1 cellular context compared by ENCODE assay signal in the genomic region with DNA sequence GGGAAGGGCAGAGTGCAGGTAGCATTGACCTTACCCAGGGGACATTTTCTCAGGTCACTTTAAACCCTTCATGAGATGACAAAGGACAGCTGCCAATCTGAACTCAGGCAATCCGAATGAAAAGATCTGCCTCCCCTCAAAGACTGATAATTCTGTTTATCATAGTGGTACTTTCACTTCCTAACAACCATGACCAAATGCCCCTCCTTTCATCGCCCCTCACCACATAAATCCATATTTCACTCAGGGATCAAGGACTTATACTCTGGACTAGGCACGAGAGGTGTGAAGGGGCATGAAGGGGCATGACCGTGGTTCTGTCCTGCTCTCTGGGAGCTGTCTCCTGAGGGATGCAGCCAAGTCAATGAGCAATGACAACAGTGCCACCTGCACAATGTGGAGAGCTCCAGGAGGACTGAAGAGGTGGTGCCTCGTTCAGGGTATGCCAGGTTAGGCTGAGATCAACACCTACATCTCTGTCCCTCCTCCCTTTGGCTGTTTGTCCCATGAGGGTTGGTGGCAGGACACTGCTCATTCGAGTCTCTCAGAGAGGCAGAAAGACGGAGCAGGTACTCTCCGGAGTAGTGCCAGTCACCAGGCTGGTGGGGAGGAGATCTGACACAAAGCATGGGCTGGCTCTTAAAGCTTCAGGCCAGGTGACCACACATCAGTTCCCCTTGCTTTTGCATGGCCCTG.
TF ChIP-seq lines count a peak whose summit lies in the region.

No MANE protein-coding gene starts in this region.

TF ChIP-seq in GM12878, 131 proteins besides CTCF, POLR2A, EP300 and RAD21 (continued from another document and continues in another):
- TF ChIP-seq, protein P1, sequence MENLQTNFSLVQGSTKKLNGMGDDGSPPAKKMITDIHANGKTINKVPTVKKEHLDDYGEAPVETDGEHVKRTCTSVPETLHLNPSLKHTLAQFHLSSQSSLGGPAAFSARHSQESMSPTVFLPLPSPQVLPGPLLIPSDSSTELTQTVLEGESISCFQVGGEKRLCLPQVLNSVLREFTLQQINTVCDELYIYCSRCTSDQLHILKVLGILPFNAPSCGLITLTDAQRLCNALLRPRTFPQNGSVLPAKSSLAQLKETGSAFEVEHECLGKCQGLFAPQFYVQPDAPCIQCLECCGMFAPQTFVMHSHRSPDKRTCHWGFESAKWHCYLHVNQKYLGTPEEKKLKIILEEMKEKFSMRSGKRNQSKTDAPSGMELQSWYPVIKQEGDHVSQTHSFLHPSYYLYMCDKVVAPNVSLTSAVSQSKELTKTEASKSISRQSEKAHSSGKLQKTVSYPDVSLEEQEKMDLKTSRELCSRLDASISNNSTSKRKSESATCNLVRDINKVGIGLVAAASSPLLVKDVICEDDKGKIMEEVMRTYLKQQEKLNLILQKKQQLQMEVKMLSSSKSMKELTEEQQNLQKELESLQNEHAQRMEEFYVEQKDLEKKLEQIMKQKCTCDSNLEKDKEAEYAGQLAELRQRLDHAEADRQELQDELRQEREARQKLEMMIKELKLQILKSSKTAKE (IDR thresholded peaks at IDR 0.05; ENCODE audit: low read depth, poor library complexity, severe bottlenecking): no peak
- no peak for TF ChIP-seq SIN3A (IDR thresholded peaks at IDR 0.05; ENCODE audit: low read depth, low read length)
- TF ChIP-seq, protein P2, sequence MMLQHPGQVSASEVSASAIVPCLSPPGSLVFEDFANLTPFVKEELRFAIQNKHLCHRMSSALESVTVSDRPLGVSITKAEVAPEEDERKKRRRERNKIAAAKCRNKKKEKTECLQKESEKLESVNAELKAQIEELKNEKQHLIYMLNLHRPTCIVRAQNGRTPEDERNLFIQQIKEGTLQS (IDR thresholded peaks at IDR 0.05; ENCODE audit: borderline replicate concordance, extremely low read depth, low read depth, low read length): no peak
- TF ChIP-seq FOXM1 (IDR thresholded peaks at IDR 0.05; ENCODE audit: low read depth, low read length): peak; percentile 55; the same call in 1 of the 2 replicates
- TF ChIP-seq SUZ12 (IDR thresholded peaks at IDR 0.05; ENCODE audit: unreplicated experiment): no peak
- no peak for TF ChIP-seq CHD4 (IDR thresholded peaks at IDR 0.05)
- TF ChIP-seq ZNF24 (IDR thresholded peaks at IDR 0.05): no peak
- TF ChIP-seq, protein P3, sequence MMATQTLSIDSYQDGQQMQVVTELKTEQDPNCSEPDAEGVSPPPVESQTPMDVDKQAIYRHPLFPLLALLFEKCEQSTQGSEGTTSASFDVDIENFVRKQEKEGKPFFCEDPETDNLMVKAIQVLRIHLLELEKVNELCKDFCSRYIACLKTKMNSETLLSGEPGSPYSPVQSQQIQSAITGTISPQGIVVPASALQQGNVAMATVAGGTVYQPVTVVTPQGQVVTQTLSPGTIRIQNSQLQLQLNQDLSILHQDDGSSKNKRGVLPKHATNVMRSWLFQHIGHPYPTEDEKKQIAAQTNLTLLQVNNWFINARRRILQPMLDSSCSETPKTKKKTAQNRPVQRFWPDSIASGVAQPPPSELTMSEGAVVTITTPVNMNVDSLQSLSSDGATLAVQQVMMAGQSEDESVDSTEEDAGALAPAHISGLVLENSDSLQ (IDR thresholded peaks at IDR 0.05): peak; percentile 27; the same call in 1 of the 2 replicates
- no peak for TF ChIP-seq ZNF622 (IDR thresholded peaks at IDR 0.05)
- no peak for TF ChIP-seq MYC (IDR thresholded peaks at IDR 0.05; ENCODE audit: insufficient read depth, insufficient read length, insufficient replicate concordance, low read length, severe bottlenecking)
- TF ChIP-seq RELA (IDR thresholded peaks at IDR 0.05; ENCODE audit: borderline replicate concordance, partially characterized antibody): no peak
- TF ChIP-seq POU2F2 (IDR thresholded peaks at IDR 0.05; ENCODE audit: borderline replicate concordance, low read depth, low read length): no peak
- TF ChIP-seq CREM (IDR thresholded peaks at IDR 0.05; ENCODE audit: low read depth): peak; percentile 57; the same call in 1 of the 2 replicates
- no peak for TF ChIP-seq YY1 (IDR thresholded peaks at IDR 0.05; ENCODE audit: low read depth, low read length)
- TF ChIP-seq NRF1 (conservative IDR thresholded peaks at IDR 0.05; ENCODE audit: low read depth, low read length): no peak
- no peak for TF ChIP-seq SP1 (IDR thresholded peaks at IDR 0.05; ENCODE audit: low read depth, low read length)
- no peak for TF ChIP-seq MEF2B (IDR thresholded peaks at IDR 0.05; ENCODE audit: partially characterized antibody, poor library complexity, severe bottlenecking)
- TF ChIP-seq BRCA1 (IDR thresholded peaks at IDR 0.05; ENCODE audit: low read depth, low read length): no peak
- no peak for TF ChIP-seq FOS (IDR thresholded peaks at IDR 0.05; ENCODE audit: borderline replicate concordance, extremely low read depth, insufficient read length)
- TF ChIP-seq FOXK2 (IDR thresholded peaks at IDR 0.05): no peak
- no peak for TF ChIP-seq DPF2 (IDR thresholded peaks at IDR 0.05)
- no peak for TF ChIP-seq ZBED1 (IDR thresholded peaks at IDR 0.05; ENCODE audit: borderline replicate concordance)
- TF ChIP-seq, protein P4, sequence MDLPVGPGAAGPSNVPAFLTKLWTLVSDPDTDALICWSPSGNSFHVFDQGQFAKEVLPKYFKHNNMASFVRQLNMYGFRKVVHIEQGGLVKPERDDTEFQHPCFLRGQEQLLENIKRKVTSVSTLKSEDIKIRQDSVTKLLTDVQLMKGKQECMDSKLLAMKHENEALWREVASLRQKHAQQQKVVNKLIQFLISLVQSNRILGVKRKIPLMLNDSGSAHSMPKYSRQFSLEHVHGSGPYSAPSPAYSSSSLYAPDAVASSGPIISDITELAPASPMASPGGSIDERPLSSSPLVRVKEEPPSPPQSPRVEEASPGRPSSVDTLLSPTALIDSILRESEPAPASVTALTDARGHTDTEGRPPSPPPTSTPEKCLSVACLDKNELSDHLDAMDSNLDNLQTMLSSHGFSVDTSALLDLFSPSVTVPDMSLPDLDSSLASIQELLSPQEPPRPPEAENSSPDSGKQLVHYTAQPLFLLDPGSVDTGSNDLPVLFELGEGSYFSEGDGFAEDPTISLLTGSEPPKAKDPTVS (IDR thresholded peaks at IDR 0.05; ENCODE audit: low read depth, low read length): no peak
- TF ChIP-seq, protein P5, sequence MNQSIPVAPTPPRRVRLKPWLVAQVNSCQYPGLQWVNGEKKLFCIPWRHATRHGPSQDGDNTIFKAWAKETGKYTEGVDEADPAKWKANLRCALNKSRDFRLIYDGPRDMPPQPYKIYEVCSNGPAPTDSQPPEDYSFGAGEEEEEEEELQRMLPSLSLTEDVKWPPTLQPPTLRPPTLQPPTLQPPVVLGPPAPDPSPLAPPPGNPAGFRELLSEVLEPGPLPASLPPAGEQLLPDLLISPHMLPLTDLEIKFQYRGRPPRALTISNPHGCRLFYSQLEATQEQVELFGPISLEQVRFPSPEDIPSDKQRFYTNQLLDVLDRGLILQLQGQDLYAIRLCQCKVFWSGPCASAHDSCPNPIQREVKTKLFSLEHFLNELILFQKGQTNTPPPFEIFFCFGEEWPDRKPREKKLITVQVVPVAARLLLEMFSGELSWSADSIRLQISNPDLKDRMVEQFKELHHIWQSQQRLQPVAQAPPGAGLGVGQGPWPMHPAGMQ (IDR thresholded peaks at IDR 0.05; ENCODE audit: borderline replicate concordance): no peak
- no peak for TF ChIP-seq LARP7 (IDR thresholded peaks at IDR 0.05)
- TF ChIP-seq, protein P6, sequence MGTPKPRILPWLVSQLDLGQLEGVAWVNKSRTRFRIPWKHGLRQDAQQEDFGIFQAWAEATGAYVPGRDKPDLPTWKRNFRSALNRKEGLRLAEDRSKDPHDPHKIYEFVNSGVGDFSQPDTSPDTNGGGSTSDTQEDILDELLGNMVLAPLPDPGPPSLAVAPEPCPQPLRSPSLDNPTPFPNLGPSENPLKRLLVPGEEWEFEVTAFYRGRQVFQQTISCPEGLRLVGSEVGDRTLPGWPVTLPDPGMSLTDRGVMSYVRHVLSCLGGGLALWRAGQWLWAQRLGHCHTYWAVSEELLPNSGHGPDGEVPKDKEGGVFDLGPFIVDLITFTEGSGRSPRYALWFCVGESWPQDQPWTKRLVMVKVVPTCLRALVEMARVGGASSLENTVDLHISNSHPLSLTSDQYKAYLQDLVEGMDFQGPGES (IDR thresholded peaks at IDR 0.05): no peak
- TF ChIP-seq WRNIP1 (IDR thresholded peaks at IDR 0.05; ENCODE audit: borderline replicate concordance, low read depth, low read length): no peak
- TF ChIP-seq HDAC2 (IDR thresholded peaks at IDR 0.05): no peak
- TF ChIP-seq CBFB (IDR thresholded peaks at IDR 0.05; ENCODE audit: low read depth): no peak
- TF ChIP-seq CBX3 (IDR thresholded peaks at IDR 0.05; ENCODE audit: borderline replicate concordance, low read depth): no peak
- no peak for TF ChIP-seq ZNF384 (IDR thresholded peaks at IDR 0.05; ENCODE audit: borderline replicate concordance, low read depth, low read length)
- no peak for TF ChIP-seq ZNF207 (IDR thresholded peaks at IDR 0.05; ENCODE audit: borderline replicate concordance)
- TF ChIP-seq RUNX3 (IDR thresholded peaks at IDR 0.05; ENCODE audit: low read length): peak; percentile 92
- TF ChIP-seq, protein P7, sequence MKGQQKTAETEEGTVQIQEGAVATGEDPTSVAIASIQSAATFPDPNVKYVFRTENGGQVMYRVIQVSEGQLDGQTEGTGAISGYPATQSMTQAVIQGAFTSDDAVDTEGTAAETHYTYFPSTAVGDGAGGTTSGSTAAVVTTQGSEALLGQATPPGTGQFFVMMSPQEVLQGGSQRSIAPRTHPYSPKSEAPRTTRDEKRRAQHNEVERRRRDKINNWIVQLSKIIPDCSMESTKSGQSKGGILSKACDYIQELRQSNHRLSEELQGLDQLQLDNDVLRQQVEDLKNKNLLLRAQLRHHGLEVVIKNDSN (IDR thresholded peaks at IDR 0.05; ENCODE audit: borderline replicate concordance, extremely low read length, insufficient read depth, low read depth, low read length): no peak
- TF ChIP-seq RBBP5 (conservative IDR thresholded peaks at IDR 0.05): no peak
- TF ChIP-seq ATF7 (IDR thresholded peaks at IDR 0.05; ENCODE audit: low read depth): no peak
- TF ChIP-seq GATAD2B (conservative IDR thresholded peaks at IDR 0.05; ENCODE audit: low read depth): no peak
- no peak for TF ChIP-seq PML (IDR thresholded peaks at IDR 0.05; ENCODE audit: low read length)
- TF ChIP-seq, protein P8, sequence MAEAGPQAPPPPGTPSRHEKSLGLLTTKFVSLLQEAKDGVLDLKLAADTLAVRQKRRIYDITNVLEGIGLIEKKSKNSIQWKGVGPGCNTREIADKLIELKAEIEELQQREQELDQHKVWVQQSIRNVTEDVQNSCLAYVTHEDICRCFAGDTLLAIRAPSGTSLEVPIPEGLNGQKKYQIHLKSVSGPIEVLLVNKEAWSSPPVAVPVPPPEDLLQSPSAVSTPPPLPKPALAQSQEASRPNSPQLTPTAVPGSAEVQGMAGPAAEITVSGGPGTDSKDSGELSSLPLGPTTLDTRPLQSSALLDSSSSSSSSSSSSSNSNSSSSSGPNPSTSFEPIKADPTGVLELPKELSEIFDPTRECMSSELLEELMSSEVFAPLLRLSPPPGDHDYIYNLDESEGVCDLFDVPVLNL (IDR thresholded peaks at IDR 0.05; ENCODE audit: low read depth, low read length): no peak
- TF ChIP-seq, protein P9, sequence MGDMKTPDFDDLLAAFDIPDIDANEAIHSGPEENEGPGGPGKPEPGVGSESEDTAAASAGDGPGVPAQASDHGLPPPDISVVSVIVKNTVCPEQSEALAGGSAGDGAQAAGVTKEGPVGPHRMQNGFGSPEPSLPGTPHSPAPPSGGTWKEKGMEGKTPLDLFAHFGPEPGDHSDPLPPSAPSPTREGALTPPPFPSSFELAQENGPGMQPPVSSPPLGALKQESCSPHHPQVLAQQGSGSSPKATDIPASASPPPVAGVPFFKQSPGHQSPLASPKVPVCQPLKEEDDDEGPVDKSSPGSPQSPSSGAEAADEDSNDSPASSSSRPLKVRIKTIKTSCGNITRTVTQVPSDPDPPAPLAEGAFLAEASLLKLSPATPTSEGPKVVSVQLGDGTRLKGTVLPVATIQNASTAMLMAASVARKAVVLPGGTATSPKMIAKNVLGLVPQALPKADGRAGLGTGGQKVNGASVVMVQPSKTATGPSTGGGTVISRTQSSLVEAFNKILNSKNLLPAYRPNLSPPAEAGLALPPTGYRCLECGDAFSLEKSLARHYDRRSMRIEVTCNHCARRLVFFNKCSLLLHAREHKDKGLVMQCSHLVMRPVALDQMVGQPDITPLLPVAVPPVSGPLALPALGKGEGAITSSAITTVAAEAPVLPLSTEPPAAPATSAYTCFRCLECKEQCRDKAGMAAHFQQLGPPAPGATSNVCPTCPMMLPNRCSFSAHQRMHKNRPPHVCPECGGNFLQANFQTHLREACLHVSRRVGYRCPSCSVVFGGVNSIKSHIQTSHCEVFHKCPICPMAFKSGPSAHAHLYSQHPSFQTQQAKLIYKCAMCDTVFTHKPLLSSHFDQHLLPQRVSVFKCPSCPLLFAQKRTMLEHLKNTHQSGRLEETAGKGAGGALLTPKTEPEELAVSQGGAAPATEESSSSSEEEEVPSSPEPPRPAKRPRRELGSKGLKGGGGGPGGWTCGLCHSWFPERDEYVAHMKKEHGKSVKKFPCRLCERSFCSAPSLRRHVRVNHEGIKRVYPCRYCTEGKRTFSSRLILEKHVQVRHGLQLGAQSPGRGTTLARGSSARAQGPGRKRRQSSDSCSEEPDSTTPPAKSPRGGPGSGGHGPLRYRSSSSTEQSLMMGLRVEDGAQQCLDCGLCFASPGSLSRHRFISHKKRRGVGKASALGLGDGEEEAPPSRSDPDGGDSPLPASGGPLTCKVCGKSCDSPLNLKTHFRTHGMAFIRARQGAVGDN (IDR thresholded peaks at IDR 0.05): no peak
- TF ChIP-seq IKZF2 (IDR thresholded peaks at IDR 0.05): no peak; a peak in 1 of 4 replicates
- TF ChIP-seq, protein P10, sequence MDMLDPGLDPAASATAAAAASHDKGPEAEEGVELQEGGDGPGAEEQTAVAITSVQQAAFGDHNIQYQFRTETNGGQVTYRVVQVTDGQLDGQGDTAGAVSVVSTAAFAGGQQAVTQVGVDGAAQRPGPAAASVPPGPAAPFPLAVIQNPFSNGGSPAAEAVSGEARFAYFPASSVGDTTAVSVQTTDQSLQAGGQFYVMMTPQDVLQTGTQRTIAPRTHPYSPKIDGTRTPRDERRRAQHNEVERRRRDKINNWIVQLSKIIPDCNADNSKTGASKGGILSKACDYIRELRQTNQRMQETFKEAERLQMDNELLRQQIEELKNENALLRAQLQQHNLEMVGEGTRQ (IDR thresholded peaks at IDR 0.05; ENCODE audit: borderline replicate concordance, low read depth, low read length): no peak
- no peak for TF ChIP-seq CHD1 (IDR thresholded peaks at IDR 0.05; ENCODE audit: low read depth, low read length)
- no peak for TF ChIP-seq HDAC6 (IDR thresholded peaks at IDR 0.05; ENCODE audit: unreplicated experiment)
- TF ChIP-seq SREBF1 (IDR thresholded peaks at IDR 0.05; ENCODE audit: low read length): no peak
- no peak for TF ChIP-seq SIX5 (IDR thresholded peaks at IDR 0.05; ENCODE audit: low read depth, low read length, severe bottlenecking)
- TF ChIP-seq TCF12 (IDR thresholded peaks at IDR 0.05; ENCODE audit: low read depth, low read length): peak; percentile 54; the same call in 1 of the 2 replicates
